In genomic region chr14:30751646-30752416, GRCh38 we compare ENCODE assay signal across 15 cellular contexts.
DNase-seq lines count a peak whose midpoint lies in the region; ATAC-seq, FAIRE-seq and TF ChIP-seq lines count a peak whose summit lies in the region.
"Had no signal": no experiment of that assay in that cellular context is flagged by ENCODE, and none has a peak within 500 bp of the region (broad histone marks: within the 10 kb centered on the region; RNA-seq: fewer than 3 reads in every experiment).

No MANE protein-coding gene starts in this region.

- H3K4me1 ChIP-seq in mammary epithelial cell (ENCODE audit: insufficient read depth, low read length) (no peaks in the 10 kb centered on the region), HCT116 (ENCODE audit: control insufficient read depth in 1 of 2, insufficient read depth in 2 of 2, low read length in 2 of 2) (no peaks in the 10 kb centered on the region), small intestine (ENCODE audit: control insufficient read depth in 2 of 2, insufficient read depth in 1 of 2, low read depth in 1 of 2, low read length in 1 of 2) (no peaks in the 10 kb centered on the region)
- H3K4me1 ChIP-seq: ascending aorta, heart right ventricle had no signal

- TF ChIP-seq CTCF in MCF 10A (IDR thresholded peaks at IDR 0.05; ENCODE audit: unreplicated experiment) = no peak
- TF ChIP-seq CTCF in mammary epithelial cell (conservative IDR thresholded peaks at IDR 0.05 in 1 of 2, IDR thresholded peaks at IDR 0.05 in 1 of 2; ENCODE audit: extremely low read depth in 1 of 2, insufficient read depth in 1 of 2, low read depth in 1 of 2, low read length in 2 of 2) = no peak
- TF ChIP-seq CTCF in HCT116 (IDR thresholded peaks at IDR 0.05 in 2 of 3, conservative IDR thresholded peaks at IDR 0.05 in 1 of 3; ENCODE audit: borderline replicate concordance in 1 of 3, insufficient read depth in 1 of 3, low read depth in 2 of 3, low read length in 2 of 3) = peak in 2 of 3 experiments; percentile 38 to 50; a peak in 4 of 6 replicates
- TF ChIP-seq CTCF in WTC11 (IDR thresholded peaks at IDR 0.05) = no peak

- H3K4me2 ChIP-seq in mammary epithelial cell (ENCODE audit: insufficient read depth, low read depth, low read length) (no peak overlapping the region), HCT116 (ENCODE audit: low read length) (no peak overlapping the region)

- H4K20me1 ChIP-seq in mammary epithelial cell (ENCODE audit: insufficient read depth, low read length) (no peaks in the 10 kb centered on the region), HCT116 (ENCODE audit: insufficient read depth) (no peaks in the 10 kb centered on the region)

- no peaks in the 10 kb centered on the region for H3K9me2 ChIP-seq in HCT116 (ENCODE audit: insufficient read depth)

- BruUV-seq in MCF 10A (replicated peaks; lab: Mats Ljungman, UMichigan) (no TSS peak), mammary epithelial cell (replicated peaks; lab: Mats Ljungman, UMichigan) (no TSS peak), HCT116 (replicated peaks; lab: Mats Ljungman, UMichigan) (no TSS peak)

- H3K27ac ChIP-seq in mammary epithelial cell (ENCODE audit: insufficient read depth, low read depth, low read length) (no peak overlapping the region), HCT116 (ENCODE audit: low read depth, low read length) (no peak overlapping the region), small intestine (ENCODE audit: low read depth in 1 of 2, low read length in 1 of 2) (no peak overlapping the region)
- H3K27ac ChIP-seq: ascending aorta, heart right ventricle had no signal

- CTCF ChIA-PET in MCF 10A (lab: Yijun Ruan, JAX) (no interaction called here), mammary epithelial cell (lab: Charles Lee; ENCODE audit: low non-redundant PET) (no interaction called here), HCT116 (lab: Charles Lee) (no interaction called here), WTC11 (lab: Charles Lee) (interaction anchor here (0.6 to 1.0 kb wide), 2 partner anchors 51 to 95 kb away, joined by 3 read pairs; no protein-coding TSS in a partner anchor)

- H3K9me3 ChIP-seq in mammary epithelial cell (replicated peaks; ENCODE audit: insufficient read depth, low read length) = no peaks in the 10 kb centered on the region
- no peaks in the 10 kb centered on the region for H3K9me3 ChIP-seq in HCT116 (ENCODE audit: control insufficient read depth in 1 of 2, insufficient read depth in 1 of 2, low read depth in 1 of 2, low read length in 2 of 2)
- no peaks in the 10 kb centered on the region for H3K9me3 ChIP-seq in small intestine (ENCODE audit: control insufficient read depth, low read depth)
- H3K9me3 ChIP-seq: ascending aorta, heart right ventricle had no signal

- H3K36me3 Mint-ChIP-seq in MCF 10A (ENCODE audit: insufficient read depth, unreplicated experiment) (peaks cover 6% of the 10 kb centered on the region), WTC11 (no peaks in the 10 kb centered on the region)

- no peak for TF ChIP-seq POLR2A in HCT116 (IDR thresholded peaks at IDR 0.05; ENCODE audit: borderline replicate concordance, extremely low read depth, insufficient read depth, insufficient read length)

- no peaks in the 10 kb centered on the region for H3K79me2 ChIP-seq in mammary epithelial cell (ENCODE audit: insufficient read depth, low read length)
- H3K79me2 ChIP-seq in HCT116 (ENCODE audit: insufficient read depth, low read length) = no peaks in the 10 kb centered on the region

- H3K4me3 ChIP-seq in mammary epithelial cell (replicated peaks in 1 of 3; ENCODE audit: insufficient read depth in 1 of 3, low read depth in 2 of 3, low read length in 3 of 3) (no peak overlapping the region), HCT116 (replicated peaks in 1 of 2; ENCODE audit: low read depth in 1 of 2, low read length in 2 of 2) (no peak overlapping the region), small intestine (ENCODE audit: low read depth in 1 of 2, low read length in 2 of 2) (no peak overlapping the region)
- H3K4me3 ChIP-seq: ascending aorta, heart right ventricle had no signal

- ATAC-seq in HCT116 = peak; percentile 67
- ATAC-seq in WTC11 = peak; percentile 53
- ATAC-seq in GM18870 (IDR thresholded peaks at IDR 0.05; ENCODE audit: unreplicated experiment) = no peak
- ATAC-seq: heart right ventricle had no signal

- H3K9me3 Mint-ChIP-seq in MCF 10A (ENCODE audit: unreplicated experiment) (no peaks in the 10 kb centered on the region), WTC11 (no peaks in the 10 kb centered on the region)

- dilution Hi-C loops in mammary epithelial cell (cut with HindIII; ENCODE audit: low sequenced_read_pairs) = no loop called here

- H3K36me3 ChIP-seq in mammary epithelial cell (ENCODE audit: insufficient read depth, low read length) = no peaks in the 10 kb centered on the region
- no peaks in the 10 kb centered on the region for H3K36me3 ChIP-seq in HCT116 (ENCODE audit: control insufficient read depth in 1 of 2, insufficient read depth in 2 of 2, low read length in 2 of 2)
- no peaks in the 10 kb centered on the region for H3K36me3 ChIP-seq in small intestine (ENCODE audit: control insufficient read depth in 2 of 2, insufficient read depth in 2 of 2, low read length in 2 of 2)
- H3K36me3 ChIP-seq: ascending aorta, heart right ventricle had no signal

- H3K4me1 Mint-ChIP-seq in MCF 10A (ENCODE audit: insufficient read depth, unreplicated experiment) (no peaks in the 10 kb centered on the region), WTC11 (peaks cover 3% of the 10 kb centered on the region; the same call in 1 of the 2 replicates)

- H3K27me3 ChIP-seq in mammary epithelial cell (ENCODE audit: insufficient read depth, low read length) (no peaks in the 10 kb centered on the region), HCT116 (ENCODE audit: insufficient read depth, low read length) (no peaks in the 10 kb centered on the region), small intestine (ENCODE audit: control insufficient read depth in 2 of 2, insufficient read depth in 2 of 2, low read length in 2 of 2) (peaks cover 0 to 2% of the 10 kb centered on the region in 2 donors)
- H3K27me3 ChIP-seq: ascending aorta, heart right ventricle had no signal

- WGBS in mammary epithelial cell (ENCODE audit: low coverage, missing lambda C conversion rate) = 70% methylated on average over 4 of the region's 11 CpGs
- WGBS in small intestine, 3 donors = 70 to 75% (median 73%) methylated on average over 11 of the region's 11 CpGs

- no peak overlapping the region for H3K27ac Mint-ChIP-seq in MCF 10A (ENCODE audit: low read depth, unreplicated experiment)
- H3K27ac Mint-ChIP-seq in WTC11 = no peak overlapping the region

- intact Hi-C loops in MCF 10A (cut with micrococcal nuclease) = no loop called here
- intact Hi-C loops in mammary epithelial cell (cut with micrococcal nuclease) = no loop called here
- intact Hi-C loops in HCT116 (cut with micrococcal nuclease) = no loop called here

- no peak overlapping the region for H3K4me3 Mint-ChIP-seq in MCF 10A (ENCODE audit: unreplicated experiment)
- H3K4me3 Mint-ChIP-seq in WTC11 = no peak overlapping the region

- in situ Hi-C loops in mammary epithelial cell (cut with MboI; ENCODE audit: low sequenced_read_pairs in 2 of 2) = no loop called here

- TF ChIP-seq RAD21 in HCT116 (IDR thresholded peaks at IDR 0.05; ENCODE audit: low read depth) = peak; percentile 32

- DNase-seq in MCF 10A (ENCODE audit: unreplicated experiment) = peak; percentile 23
- DNase-seq in mammary epithelial cell = no peak
- DNase-seq in HCT116 (ENCODE audit: low read depth, low spot score) = no peak
- DNase-seq in WTC11 (ENCODE audit: low spot score) = peak; percentile 29
- peak; percentile 8 for DNase-seq in small intestine
- DNase-seq in NCI-H446 treated with DMSO at 0.1 percent for 48 hours (lab: John Stamatoyannopoulos, UW) = no peak
- no peak for DNase-seq in foreskin melanocyte
- DNase-seq: activated CD4-positive, alpha-beta T cell treated with anti-CD3 and anti-CD28 coated beads, Interleukin-2, amount 50 U/mL, for 48 hours; heart right ventricle; kidney glomerular epithelial cell; NCI-H1417 treated with DMSO at 0.1 percent for 48 hours; NCI-H510A treated with DMSO at 0.1 percent for 48 hours; stimulated activated CD4-positive, alpha-beta T cell treated with anti-CD3 and anti-CD28 coated beads, Interleukin-12 subunit alpha, Interleukin-12 subunit beta, amount 100 ng/mL, for 4 hours had no signal

- RAD21 ChIA-PET in HCT116 (lab: Charles Lee; ENCODE audit: low non-redundant PET in 1 of 2, low total read pairs in 2 of 2, uncharacterized antibody in 2 of 2, unreplicated experiment in 2 of 2) = no interaction called here

- H3K9ac ChIP-seq in mammary epithelial cell (ENCODE audit: insufficient read depth, low read length) = no peak overlapping the region
- H3K9ac ChIP-seq in HCT116 (ENCODE audit: low read length) = no peak overlapping the region

- no peak overlapping the region for H2AFZ ChIP-seq in mammary epithelial cell (ENCODE audit: low read depth, low read length)
- H2AFZ ChIP-seq in HCT116 (ENCODE audit: low read depth, low read length, poor library complexity, severe bottlenecking) = no peak overlapping the region

- POLR2A ChIA-PET in MCF 10A (lab: Yijun Ruan, JAX) = no interaction called here
- POLR2A ChIA-PET in HCT116 (lab: Charles Lee) = no interaction called here
- POLR2A ChIA-PET in WTC11 (lab: Charles Lee) = no interaction called here

- FAIRE-seq in small intestine (lab: Jason Lieb, UNC) = no peak

- H3K27me3 Mint-ChIP-seq in MCF 10A (ENCODE audit: insufficient read depth, unreplicated experiment) (peaks cover 9% of the 10 kb centered on the region), WTC11 (ENCODE audit: low read depth) (no peaks in the 10 kb centered on the region)

TF ChIP-seq in HCT116, 20 proteins besides CTCF, POLR2A, EP300 and RAD21 (continues in another document):
- no peak for TF ChIP-seq MAX (IDR thresholded peaks at IDR 0.05)
- TF ChIP-seq EZH2 (IDR thresholded peaks at IDR 0.05) = no peak
- TF ChIP-seq ATF3 (IDR thresholded peaks at IDR 0.05) = no peak
- TF ChIP-seq SP1 (IDR thresholded peaks at IDR 0.05; ENCODE audit: low read depth) = no peak

TF ChIP-seq in WTC11, 78 proteins besides CTCF, POLR2A, EP300 and RAD21:
- TF ChIP-seq JAZF1 (CRISPR knock-in tag; IDR thresholded peaks at IDR 0.05) (no peak), MLX (CRISPR knock-in tag; IDR thresholded peaks at IDR 0.05) (no peak)

Comparison
In these comparisons a context has a peak if more than half of its experiments do, and no peak if none do; other contexts are left out.
1. DNase-seq: peak in MCF 10A (single experiment), WTC11 (single experiment) and small intestine (single experiment); none in mammary epithelial cell (single experiment), HCT116 (single experiment), NCI-H446 treated with DMSO at 0.1 percent for 48 hours (single experiment) and foreskin melanocyte (single experiment).
2. CTCF ChIP-seq: peak in HCT116 (2 of 3); none in MCF 10A (single experiment), mammary epithelial cell (0 of 2) and WTC11 (single experiment).